ENCODE assay signal across 23 cellular contexts in genomic region chr12:130300090-130300489, GRCh38. TPM values are rescaled to one million over a fixed set of nuclear protein-coding genes. Genes with fewer than 3 reads are reported as not detected.
A peak's percentile ranks its signal among the peaks of the same experiment; 100 is the strongest.
DNase-seq lines count a peak whose midpoint lies in the region; TF ChIP-seq lines count a peak whose summit lies in the region.
"Had no signal": no experiment of that assay in that cellular context is flagged by ENCODE, and none has a peak within 500 bp of the region (broad histone marks: within the 10 kb centered on the region; RNA-seq: fewer than 3 reads in every experiment).

No MANE protein-coding gene starts in this region.

- peaks cover 7% of the 10 kb centered on the region for H3K9me3 Mint-ChIP-seq in activated T-helper 1 cell treated with anti-CD3 and anti-CD28 coated beads, Interleukin-12 subunit alpha, Interleukin-12 subunit beta, Interleukin-2, Interleukin-4 antibody, amounts not matched to agents 30 ng/mL and 10 ng/mL and 1 ng/mL, durations not matched to agents 14 hours and 24 hours and 36 hours
- H3K9me3 Mint-ChIP-seq in nephron: peaks cover 3% of the 10 kb centered on the region
- peaks cover 0 to 18% (median 2%) of the 10 kb centered on the region in 5 donors for H3K9me3 Mint-ChIP-seq in CD8-positive, alpha-beta memory T cell

- no peaks in the 10 kb centered on the region for H3K36me3 Mint-ChIP-seq in activated T-helper 1 cell treated with anti-CD3 and anti-CD28 coated beads, Interleukin-12 subunit alpha, Interleukin-12 subunit beta, Interleukin-2, Interleukin-4 antibody, amounts not matched to agents 30 ng/mL and 10 ng/mL and 1 ng/mL, durations not matched to agents 14 hours and 24 hours and 36 hours (ENCODE audit: low read depth)
- H3K36me3 Mint-ChIP-seq in nephron (ENCODE audit: low read depth): peaks cover 3% of the 10 kb centered on the region
- no peaks in the 10 kb centered on the region for H3K36me3 Mint-ChIP-seq in CD8-positive, alpha-beta memory T cell

- no peaks in the 10 kb centered on the region for H3K4me1 Mint-ChIP-seq in activated T-helper 1 cell treated with anti-CD3 and anti-CD28 coated beads, Interleukin-12 subunit alpha, Interleukin-12 subunit beta, Interleukin-2, Interleukin-4 antibody, amounts not matched to agents 30 ng/mL and 10 ng/mL and 1 ng/mL, durations not matched to agents 14 hours and 24 hours and 36 hours (ENCODE audit: low read depth)
- peaks cover 7% of the 10 kb centered on the region for H3K4me1 Mint-ChIP-seq in nephron
- no peaks in the 10 kb centered on the region for H3K4me1 Mint-ChIP-seq in CD8-positive, alpha-beta memory T cell

- no peaks in the 10 kb centered on the region for H3K27me3 ChIP-seq in CD8-positive, alpha-beta memory T cell (ENCODE audit: insufficient read depth, low read length, poor library complexity, severe bottlenecking)

- H3K4me3 Mint-ChIP-seq in activated T-helper 1 cell treated with anti-CD3 and anti-CD28 coated beads, Interleukin-12 subunit alpha, Interleukin-12 subunit beta, Interleukin-2, Interleukin-4 antibody, amounts not matched to agents 30 ng/mL and 10 ng/mL and 1 ng/mL, durations not matched to agents 14 hours and 24 hours and 36 hours: no peak overlapping the region
- H3K4me3 Mint-ChIP-seq in nephron: no peak overlapping the region
- H3K4me3 Mint-ChIP-seq in CD8-positive, alpha-beta memory T cell: no peak overlapping the region

- POLR2A ChIA-PET in HEK293T (lab: Yijun Ruan, JAX): no interaction called here
- POLR2A ChIA-PET in CD8-positive, alpha-beta memory T cell (lab: Charles Lee): no interaction called here

- H3K4me1 ChIP-seq in CD8-positive, alpha-beta memory T cell (ENCODE audit: insufficient read depth, low read length): no peaks in the 10 kb centered on the region

- CTCF ChIA-PET in HEK293T (lab: Yijun Ruan, JAX): no interaction called here
- CTCF ChIA-PET in CD8-positive, alpha-beta memory T cell (lab: Charles Lee): no interaction called here

- intact Hi-C loops in activated T-helper 1 cell treated with anti-CD3 and anti-CD28 coated beads, Interleukin-12 subunit alpha, Interleukin-12 subunit beta, Interleukin-2, Interleukin-4 antibody, amounts not matched to agents 30 ng/mL and 10 ng/mL and 1 ng/mL, durations not matched to agents 14 hours and 24 hours and 36 hours (cut with micrococcal nuclease): no loop called here

- no peak for TF ChIP-seq CTCF in nephron (IDR thresholded peaks at IDR 0.05; ENCODE audit: unreplicated experiment in 3 of 3)
- TF ChIP-seq CTCF in coronary artery (IDR thresholded peaks at IDR 0.05): no peak

- H3K4me3 ChIP-seq in CD8-positive, alpha-beta memory T cell (ENCODE audit: low read length): no peak overlapping the region
- no peak overlapping the region for H3K4me3 ChIP-seq in coronary artery

- H3K36me3 ChIP-seq in CD8-positive, alpha-beta memory T cell (ENCODE audit: insufficient read depth, low read length): no peaks in the 10 kb centered on the region

- no peaks in the 10 kb centered on the region for H3K9me3 ChIP-seq in CD8-positive, alpha-beta memory T cell (ENCODE audit: low read length)

- DNase-seq in HEK293T (ENCODE audit: extremely low spot score) (no peak), cerebellar nuclear complex (lab: John Stamatoyannopoulos, UW) (no peak), coronary artery (ENCODE audit: low spot score) (no peak), NCI-H2107 treated with DMSO at 0.1 percent for 48 hours (lab: John Stamatoyannopoulos, UW; ENCODE audit: unreplicated experiment) (no peak)
- no peak for DNase-seq in activated T-helper 1 cell treated with anti-CD3 and anti-CD28 coated beads, Interleukin-12 subunit alpha, Interleukin-12 subunit beta, Interleukin-2, Interleukin-4 antibody, amounts not matched to agents 30 ng/mL and 10 ng/mL and 1 ng/mL, durations not matched to agents 14 hours and 24 hours and 36 hours (ENCODE audit: low spot score)
- DNase-seq in CD8-positive, alpha-beta memory T cell: no peak
- DNase-seq: DMS153, KBM-7, MV-4-11, NCI-H1105, NCI-H146, NCI-H1930, NCI-H2107, NCI-H446 treated with DMSO at 0.1 percent for 48 hours, NCI-H526 treated with DMSO at 0.1 percent for 48 hours, RPMI8226, SHP77 had no signal

- peak overlapping the region; percentile 18 for H3K27ac Mint-ChIP-seq in activated T-helper 1 cell treated with anti-CD3 and anti-CD28 coated beads, Interleukin-12 subunit alpha, Interleukin-12 subunit beta, Interleukin-2, Interleukin-4 antibody, amounts not matched to agents 30 ng/mL and 10 ng/mL and 1 ng/mL, durations not matched to agents 14 hours and 24 hours and 36 hours
- peak overlapping the region in 2 of 3 experiments; percentile 23 to 24 for H3K27ac Mint-ChIP-seq in nephron
- no peak overlapping the region for H3K27ac Mint-ChIP-seq in CD8-positive, alpha-beta memory T cell

- no peaks in the 10 kb centered on the region for H3K27me3 Mint-ChIP-seq in activated T-helper 1 cell treated with anti-CD3 and anti-CD28 coated beads, Interleukin-12 subunit alpha, Interleukin-12 subunit beta, Interleukin-2, Interleukin-4 antibody, amounts not matched to agents 30 ng/mL and 10 ng/mL and 1 ng/mL, durations not matched to agents 14 hours and 24 hours and 36 hours (ENCODE audit: insufficient read depth)
- H3K27me3 Mint-ChIP-seq in nephron (ENCODE audit: low read depth): peaks cover 32% of the 10 kb centered on the region
- H3K27me3 Mint-ChIP-seq in CD8-positive, alpha-beta memory T cell: peaks cover 0 to 2% of the 10 kb centered on the region in 2 donors

- H3K27ac ChIP-seq in CD8-positive, alpha-beta memory T cell (ENCODE audit: low read depth, low read length): no peak overlapping the region
- no peak overlapping the region for H3K27ac ChIP-seq in coronary artery

TF ChIP-seq in HEK293T, 16 proteins besides CTCF, POLR2A, EP300 and RAD21:
- TF ChIP-seq TARDBP (IDR thresholded peaks at IDR 0.05) (no peak), ELF4 (IDR thresholded peaks at IDR 0.05) (no peak), SP1 (IDR thresholded peaks at IDR 0.05) (no peak), SUZ12 (IDR thresholded peaks at IDR 0.05) (no peak), CTBP1 (IDR thresholded peaks at IDR 0.05; ENCODE audit: borderline replicate concordance) (0 out of 2 replicates have a peak, but pooled peaks have one; percentile 15), NFRKB (IDR thresholded peaks at IDR 0.05) (no peak)

RNA-seq across cellular contexts. Expression of gene PIWIL1, which starts 37.6 kb away (rescaled TPM):
- total RNA-seq in activated T-helper 1 cell treated with anti-CD3 and anti-CD28 coated beads, Interleukin-12 subunit alpha, Interleukin-12 subunit beta, Interleukin-2, Interleukin-4 antibody, amounts not matched to agents 30 ng/mL and 10 ng/mL and 1 ng/mL, durations not matched to agents 14 hours and 24 hours and 36 hours: not detected in 2 replicates
- total RNA-seq in CD8-positive, alpha-beta memory T cell: not detected
- not detected for polyA plus RNA-seq in CD8-positive, alpha-beta memory T cell
- total RNA-seq: A673, HT-29, LHCN-M2, MCF 10A, SK-MEL-5 had no signal

Comparison
In these comparisons a context has a peak if more than half of its experiments do, and no peak if none do; other contexts are left out.
1. H3K27ac Mint-ChIP-seq: peak in activated T-helper 1 cell treated with anti-CD3 and anti-CD28 coated beads, Interleukin-12 subunit alpha, Interleukin-12 subunit beta, Interleukin-2, Interleukin-4 antibody, amounts not matched to agents 30 ng/mL and 10 ng/mL and 1 ng/mL, durations not matched to agents 14 hours and 24 hours and 36 hours (single experiment) and nephron (2 of 3); none in CD8-positive, alpha-beta memory T cell (0 of 8).